ENCODE assay signal across 11 cellular contexts in the genomic region with DNA sequence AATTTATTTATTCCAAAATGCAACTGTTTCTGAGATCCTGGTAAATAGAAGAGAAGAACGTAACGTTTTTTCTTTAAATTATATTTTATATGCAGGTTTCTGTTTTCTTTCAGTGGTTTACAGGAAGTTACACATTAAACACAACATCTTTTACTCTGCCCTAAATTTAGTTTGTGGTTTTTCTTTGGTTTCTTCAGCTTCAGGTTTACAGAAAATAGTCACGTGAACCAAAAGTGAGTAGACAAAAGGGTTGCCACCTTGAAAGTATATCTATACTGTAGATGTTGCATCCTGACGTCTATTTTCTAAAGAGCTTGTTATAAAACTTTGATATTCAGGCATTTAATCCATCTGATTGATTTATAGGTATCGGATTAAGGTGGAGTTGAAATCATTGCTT.
DNase-seq lines count a peak whose midpoint lies in the region; ATAC-seq, FAIRE-seq and TF ChIP-seq lines count a peak whose summit lies in the region.
"Had no signal": no experiment of that assay in that cellular context is flagged by ENCODE, and none has a peak within 500 bp of the region (broad histone marks: within the 10 kb centered on the region; RNA-seq: fewer than 3 reads in every experiment).

No MANE protein-coding gene starts in this region.

- TF ChIP-seq CTCF in DOHH2 (IDR thresholded peaks at IDR 0.05; ENCODE audit: low read depth, low read length, poor library complexity, severe bottlenecking) = no peak

- H4K20me1 ChIP-seq in DOHH2 (ENCODE audit: control insufficient read depth, insufficient read depth, low read depth, low read length) = no peaks in the 10 kb centered on the region

- no peak for FAIRE-seq in small intestine (lab: Jason Lieb, UNC)

- ATAC-seq in GM19043 (IDR thresholded peaks at IDR 0.05; ENCODE audit: low read depth, unreplicated experiment) = peak; percentile 94
- peak; percentile 95 for ATAC-seq in HG02588 (IDR thresholded peaks at IDR 0.05; ENCODE audit: unreplicated experiment)
- peak; percentile 93 for ATAC-seq in HG03342 (IDR thresholded peaks at IDR 0.05; ENCODE audit: unreplicated experiment)
- ATAC-seq: HCT116 had no signal

- H3K27ac ChIP-seq in DOHH2 (ENCODE audit: low read depth, low read length) = peak overlapping the region; percentile 81
- H3K27ac ChIP-seq in small intestine (ENCODE audit: low read depth in 1 of 2, low read length in 1 of 2) = no peak overlapping the region
- H3K27ac ChIP-seq: ascending aorta, upper lobe of left lung had no signal

- H3K9me3 ChIP-seq in DOHH2 (ENCODE audit: control insufficient read depth, insufficient read depth, low read length) (no peaks in the 10 kb centered on the region), small intestine (ENCODE audit: control insufficient read depth, low read depth) (no peaks in the 10 kb centered on the region)
- H3K9me3 ChIP-seq: ascending aorta, upper lobe of left lung had no signal

- H3K27me3 ChIP-seq in DOHH2 (ENCODE audit: control insufficient read depth, low read length) = no peaks in the 10 kb centered on the region
- no peaks in the 10 kb centered on the region for H3K27me3 ChIP-seq in small intestine (ENCODE audit: control insufficient read depth in 2 of 2, insufficient read depth in 2 of 2, low read length in 2 of 2)
- H3K27me3 ChIP-seq: ascending aorta, upper lobe of left lung had no signal

- peak overlapping the region; percentile 63 for H3K4me2 ChIP-seq in DOHH2 (ENCODE audit: low read length)

- no peaks in the 10 kb centered on the region for H3K9me2 ChIP-seq in DOHH2 (replicated peaks; ENCODE audit: control insufficient read depth, low read length)

- no peaks in the 10 kb centered on the region for H3F3A ChIP-seq in DOHH2 (ENCODE audit: control insufficient read depth, insufficient read depth)

- H3K4me3 ChIP-seq in DOHH2 (ENCODE audit: low read length) (peak overlapping the region; percentile 63), small intestine (ENCODE audit: low read depth in 1 of 2, low read length in 2 of 2) (no peak overlapping the region)
- H3K4me3 ChIP-seq: ascending aorta, upper lobe of left lung had no signal

- peaks cover 39% of the 10 kb centered on the region for H3K4me1 ChIP-seq in DOHH2 (ENCODE audit: control insufficient read depth, low read length)
- H3K4me1 ChIP-seq in small intestine (ENCODE audit: control insufficient read depth in 2 of 2, insufficient read depth in 1 of 2, low read depth in 1 of 2, low read length in 1 of 2) = no peaks in the 10 kb centered on the region
- H3K4me1 ChIP-seq: ascending aorta, upper lobe of left lung had no signal

- H3K79me2 ChIP-seq in DOHH2 (ENCODE audit: control insufficient read depth, low read length) = no peaks in the 10 kb centered on the region

- H3K36me3 ChIP-seq in DOHH2 (ENCODE audit: control insufficient read depth, low read length) (0 out of 2 replicates have a peak, but pooled peaks cover 4% of the 10 kb centered on the region), small intestine (ENCODE audit: control insufficient read depth in 2 of 2, insufficient read depth in 2 of 2, low read length in 2 of 2) (no peaks in the 10 kb centered on the region)
- H3K36me3 ChIP-seq: ascending aorta, upper lobe of left lung had no signal

- 50 to 63% (median 52%) methylated on average over 5 of the region's 5 CpGs for WGBS in small intestine, 3 donors

- no peak for DNase-seq in stimulated activated CD4-positive, alpha-beta T cell treated with anti-CD3 and anti-CD28 coated beads, Interleukin-15, amount 100 ng/mL, for 24 hours
- DNase-seq in small intestine (no peak), NCI-H1048 (lab: John Stamatoyannopoulos, UW) (no peak), SW480 (ENCODE audit: low spot score) (no peak)
- DNase-seq: upper lobe of left lung had no signal
